20 cellular contexts compared by ENCODE assay signal in the genomic region with DNA sequence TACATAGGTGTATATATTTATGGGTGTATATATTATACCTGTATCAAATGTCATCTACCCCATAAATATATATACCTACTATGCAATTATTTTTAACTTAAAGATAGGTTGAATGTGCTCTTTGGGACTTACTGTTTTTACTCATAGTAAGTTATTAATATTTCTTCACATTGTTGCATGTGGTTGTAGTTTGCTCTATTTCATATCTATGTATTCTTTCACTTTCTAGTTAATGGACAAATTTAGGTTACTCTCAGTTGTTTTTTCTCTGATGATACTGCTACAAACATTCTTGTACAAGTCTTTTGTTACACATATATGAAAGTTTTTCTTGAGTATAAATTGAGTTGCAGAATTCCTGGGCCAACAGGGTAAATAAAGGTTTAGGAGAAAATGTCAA.
DNase-seq lines count a peak whose midpoint lies in the region; ATAC-seq, FAIRE-seq and TF ChIP-seq lines count a peak whose summit lies in the region.
"Had no signal": no experiment of that assay in that cellular context is flagged by ENCODE, and none has a peak within 500 bp of the region (broad histone marks: within the 10 kb centered on the region; RNA-seq: fewer than 3 reads in every experiment).

No MANE protein-coding gene starts in this region.

- DNase-seq in pancreas (no peak), Peyer's patch (no peak)
- DNase-seq in stimulated activated CD4-positive, alpha-beta T cell treated with anti-CD3 and anti-CD28 coated beads, Interleukin-12 subunit alpha, Interleukin-12 subunit beta, amount 100 ng/mL, for 4 hours, result no peak
- DNase-seq: Calu3; CD8-positive, alpha-beta T cell; DMS 273 treated with DMSO at 0.1 percent for 48 hours; DMS53; DND-41; EL; H9; Kasumi-1; KBM-7 had no signal

- ATAC-seq in GM18867 (IDR thresholded peaks at IDR 0.05; ENCODE audit: unreplicated experiment) (peak; percentile 62), HG02610 (IDR thresholded peaks at IDR 0.05; ENCODE audit: unreplicated experiment) (peak; percentile 39), HG03565 (IDR thresholded peaks at IDR 0.05; ENCODE audit: unreplicated experiment) (peak; percentile 41), pancreas (no peak), gastroesophageal sphincter (no peak)
- ATAC-seq: CD8-positive, alpha-beta T cell; HepG2 had no signal

- no peak for TF ChIP-seq POLR2A in gastroesophageal sphincter (IDR thresholded peaks at IDR 0.05)
- TF ChIP-seq POLR2A in Peyer's patch (IDR thresholded peaks at IDR 0.05), result no peak

- H3K36me3 ChIP-seq in pancreas (no peaks in the 10 kb centered on the region), gastroesophageal sphincter (no peaks in the 10 kb centered on the region), Peyer's patch (no peaks in the 10 kb centered on the region)
- H3K36me3 ChIP-seq: BLaER1 treated with 17β-estradiol and CSF1 and Interleukin-3, amounts not matched to agents 10 nM and 100 nM had no signal

- H3K9me3 ChIP-seq in pancreas (no peaks in the 10 kb centered on the region), gastroesophageal sphincter (no peaks in the 10 kb centered on the region), Peyer's patch (peaks cover 0 to 5% (median 0%) of the 10 kb centered on the region in 4 donors)

- intact Hi-C loops in pancreas (cut with DNase I), result no loop called here

- TF ChIP-seq EP300 in gastroesophageal sphincter (IDR thresholded peaks at IDR 0.05), result no peak

- no peaks in the 10 kb centered on the region for H3K27me3 ChIP-seq in pancreas
- H3K27me3 ChIP-seq in gastroesophageal sphincter, result no peaks in the 10 kb centered on the region
- no peaks in the 10 kb centered on the region for H3K27me3 ChIP-seq in Peyer's patch
- H3K27me3 ChIP-seq: BLaER1 treated with 17β-estradiol and CSF1 and Interleukin-3, amounts not matched to agents 10 nM and 100 nM had no signal

- no peak overlapping the region for H3K27ac ChIP-seq in pancreas
- H3K27ac ChIP-seq in gastroesophageal sphincter, result no peak overlapping the region
- H3K27ac ChIP-seq in Peyer's patch, result no peak overlapping the region
- H3K27ac ChIP-seq: BLaER1 treated with 17β-estradiol and CSF1 and Interleukin-3, amounts not matched to agents 10 nM and 100 nM had no signal

- H3K4me3 ChIP-seq in pancreas (no peak overlapping the region), gastroesophageal sphincter (no peak overlapping the region), Peyer's patch (no peak overlapping the region)
- H3K4me3 ChIP-seq: BLaER1 treated with 17β-estradiol and CSF1 and Interleukin-3, amounts not matched to agents 10 nM and 100 nM had no signal

- TF ChIP-seq CTCF in pancreas (IDR thresholded peaks at IDR 0.05) (no peak), gastroesophageal sphincter (IDR thresholded peaks at IDR 0.05) (no peak), Peyer's patch (IDR thresholded peaks at IDR 0.05) (no peak)

- peak; percentile 13 for FAIRE-seq in pancreas (lab: Jason Lieb, UNC)
- FAIRE-seq: GM12891, H1, HepG2 had no signal

- H3K4me1 ChIP-seq in pancreas (no peaks in the 10 kb centered on the region), gastroesophageal sphincter (no peaks in the 10 kb centered on the region), Peyer's patch (no peaks in the 10 kb centered on the region)
- H3K4me1 ChIP-seq: BLaER1 treated with 17β-estradiol and CSF1 and Interleukin-3, amounts not matched to agents 10 nM and 100 nM had no signal

Comparison
In these comparisons a context has a peak if more than half of its experiments do, and no peak if none do; other contexts are left out.
1. ATAC-seq: peak in GM18867 (single experiment), HG02610 (single experiment) and HG03565 (single experiment); none in pancreas (0 of 4) and gastroesophageal sphincter (single experiment).